Comparison of ENCODE assay signal across 10 cellular contexts in the genomic region with DNA sequence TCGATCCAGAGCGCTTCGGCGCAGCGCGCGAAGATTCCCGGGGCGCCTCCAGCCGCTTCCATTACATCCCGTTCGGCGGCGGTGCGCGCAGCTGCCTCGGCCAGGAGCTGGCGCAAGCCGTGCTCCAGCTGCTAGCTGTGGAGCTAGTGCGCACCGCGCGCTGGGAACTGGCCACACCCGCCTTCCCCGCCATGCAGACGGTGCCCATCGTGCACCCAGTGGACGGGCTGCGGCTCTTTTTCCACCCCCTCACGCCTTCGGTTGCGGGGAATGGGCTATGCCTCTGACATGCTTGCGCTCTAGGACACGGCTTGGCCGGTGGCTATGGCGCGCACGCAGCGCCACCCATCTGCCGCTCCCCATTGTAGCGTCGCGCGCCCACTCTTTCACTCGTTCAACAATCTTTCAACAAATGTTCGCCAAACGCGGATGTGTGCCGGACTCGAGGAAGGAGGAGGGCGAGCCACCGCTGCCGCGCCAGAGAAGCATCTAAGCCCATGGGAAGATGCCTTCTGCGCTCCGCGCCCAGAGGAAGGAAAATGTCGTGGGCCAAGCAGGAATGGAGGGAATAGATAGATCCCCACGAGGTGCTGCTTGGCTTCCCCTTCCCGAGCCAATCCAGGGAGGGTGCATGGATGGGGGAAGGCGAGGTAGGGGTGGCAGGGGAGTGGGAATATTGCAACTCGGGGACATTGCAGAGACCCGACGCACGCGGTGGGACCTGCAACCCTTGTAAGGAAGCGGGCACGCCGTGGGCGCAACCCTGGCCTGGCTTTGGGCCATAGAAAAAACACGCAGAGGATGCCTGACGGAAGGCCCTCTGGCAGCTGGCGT. TPM values are rescaled to one million over a fixed set of nuclear protein-coding genes. Genes with fewer than 3 reads are reported as not detected.
DNase-seq lines count a peak whose midpoint lies in the region; ATAC-seq lines count a peak whose summit lies in the region.
"Had no signal": no experiment of that assay in that cellular context is flagged by ENCODE, and none has a peak within 500 bp of the region (broad histone marks: within the 10 kb centered on the region; RNA-seq: fewer than 3 reads in every experiment).

No MANE protein-coding gene starts in this region.

- ATAC-seq in left colon = no peak

- peak overlapping the region; percentile 21 for H3K4me3 ChIP-seq in skeletal muscle cell (ENCODE audit: low read depth, low read length)

- no peak for DNase-seq in activated CD4-positive, alpha-beta T cell treated with anti-CD3 and anti-CD28 coated beads, Interleukin-2, amount 10 ng/mL, durations not matched to agents 24 days and 14 days
- DNase-seq in activated CD4-positive, alpha-beta T cell treated with anti-CD3 and anti-CD28 coated beads for 1 hour = no peak
- DNase-seq in NCI-H69 (lab: John Stamatoyannopoulos, UW) (peak; percentile 70), fibroblast of peridontal ligament (ENCODE audit: extremely low read depth) (peak; percentile 25), skeletal muscle cell (ENCODE audit: low read depth) (no peak), GM19238 (ENCODE audit: insufficient read length, low spot score) (no peak), left colon (no peak)
- no peak for DNase-seq in stimulated activated CD4-positive, alpha-beta T cell treated with anti-CD3 and anti-CD28 coated beads, Interleukin-2, amount 100 ng/mL, for 48 hours

- peak overlapping the region; percentile 11 for H3K4me3 Mint-ChIP-seq in activated CD4-positive, alpha-beta T cell treated with anti-CD3 and anti-CD28 coated beads, Interleukin-2, amount 10 ng/mL, durations not matched to agents 24 days and 14 days

- intact Hi-C loops in activated CD4-positive, alpha-beta T cell treated with anti-CD3 and anti-CD28 coated beads, Interleukin-2, amount 10 ng/mL, durations not matched to agents 24 days and 14 days (cut with micrococcal nuclease) = loop anchor here (10.0 kb wide), 1 partner anchor 104 kb away; no protein-coding TSS in a partner anchor
- intact Hi-C loops in left colon (cut with DNase I, micrococcal nuclease) = no loop called here

- no peaks in the 10 kb centered on the region for H3K36me3 Mint-ChIP-seq in activated CD4-positive, alpha-beta T cell treated with anti-CD3 and anti-CD28 coated beads, Interleukin-2, amount 10 ng/mL, durations not matched to agents 24 days and 14 days (ENCODE audit: low read depth)

- H3K4me1 Mint-ChIP-seq in activated CD4-positive, alpha-beta T cell treated with anti-CD3 and anti-CD28 coated beads, Interleukin-2, amount 10 ng/mL, durations not matched to agents 24 days and 14 days = peaks cover 19% of the 10 kb centered on the region

- H3K27me3 Mint-ChIP-seq in activated CD4-positive, alpha-beta T cell treated with anti-CD3 and anti-CD28 coated beads, Interleukin-2, amount 10 ng/mL, durations not matched to agents 24 days and 14 days = peaks cover 84% of the 10 kb centered on the region

- peak overlapping the region; percentile 54 for H3K27ac Mint-ChIP-seq in activated CD4-positive, alpha-beta T cell treated with anti-CD3 and anti-CD28 coated beads, Interleukin-2, amount 10 ng/mL, durations not matched to agents 24 days and 14 days

- no peaks in the 10 kb centered on the region for H3K9me3 Mint-ChIP-seq in activated CD4-positive, alpha-beta T cell treated with anti-CD3 and anti-CD28 coated beads, Interleukin-2, amount 10 ng/mL, durations not matched to agents 24 days and 14 days

RNA-seq across cellular contexts. Expression of gene CYP26A1, which starts 5.1 kb away (rescaled TPM):
- not detected in 2 replicates for total RNA-seq in activated CD4-positive, alpha-beta T cell treated with anti-CD3 and anti-CD28 coated beads, Interleukin-2, amount 10 ng/mL, durations not matched to agents 24 days and 14 days
- total RNA-seq in left colon = not detected
- total RNA-seq: kidney epithelial cell, urinary bladder had no signal

RNA-seq across cellular contexts. Expression of gene CYP26C1, which starts 8.0 kb away (rescaled TPM):
- total RNA-seq in activated CD4-positive, alpha-beta T cell treated with anti-CD3 and anti-CD28 coated beads, Interleukin-2, amount 10 ng/mL, durations not matched to agents 24 days and 14 days = 0.07 and 0.12 TPM in 2 replicates
- total RNA-seq in left colon = under 1 TPM in 1 of 2 donors, not detected in 1; 0.14 TPM
- total RNA-seq: urinary bladder had no signal

Comparison
In these comparisons a context has a peak if more than half of its experiments do, and no peak if none do; other contexts are left out.
1. DNase-seq: peak in NCI-H69 (single experiment) and fibroblast of peridontal ligament (single experiment); none in activated CD4-positive, alpha-beta T cell treated with anti-CD3 and anti-CD28 coated beads, Interleukin-2, amount 10 ng/mL, durations not matched to agents 24 days and 14 days (single experiment), activated CD4-positive, alpha-beta T cell treated with anti-CD3 and anti-CD28 coated beads for 1 hour (single experiment), skeletal muscle cell (single experiment), stimulated activated CD4-positive, alpha-beta T cell treated with anti-CD3 and anti-CD28 coated beads, Interleukin-2, amount 100 ng/mL, for 48 hours (0 of 2), GM19238 (single experiment) and left colon (0 of 2).